In the genomic region with DNA sequence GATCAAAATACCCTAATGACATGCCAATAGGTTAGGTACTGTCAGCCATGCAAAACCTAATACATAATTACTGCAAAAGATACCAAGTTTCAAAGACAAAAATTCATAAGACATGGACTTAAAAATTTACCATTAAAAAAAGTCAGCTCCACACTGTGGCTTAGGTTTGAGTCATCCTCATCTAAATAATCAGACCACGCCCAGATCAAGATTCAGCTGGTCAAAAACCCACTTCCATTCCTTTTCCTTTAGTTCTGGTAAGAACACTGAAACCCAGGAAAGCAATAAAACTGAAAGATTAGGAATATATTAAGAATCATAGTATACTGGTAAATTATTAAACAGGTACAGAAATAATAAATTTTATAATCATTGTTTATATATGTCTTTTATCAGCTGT, we compare ENCODE assay signal across 14 cellular contexts.
DNase-seq lines count a peak whose midpoint lies in the region; ATAC-seq and TF ChIP-seq lines count a peak whose summit lies in the region.
"Had no signal": no experiment of that assay in that cellular context is flagged by ENCODE, and none has a peak within 500 bp of the region (broad histone marks: within the 10 kb centered on the region; RNA-seq: fewer than 3 reads in every experiment).

No MANE protein-coding gene starts in this region.

- POLR2A ChIA-PET in IMR-90 (lab: Charles Lee; ENCODE audit: unreplicated experiment): no interaction called here

- H4K91ac ChIP-seq in IMR-90 (ENCODE audit: insufficient read depth, low read depth, low read length) (no peak overlapping the region), mesenchymal stem cell (ENCODE audit: low read length) (no peak overlapping the region)

- TF ChIP-seq RAD21 in IMR-90 (IDR thresholded peaks at IDR 0.05; ENCODE audit: low read length): no peak

- peaks cover 5% of the 10 kb centered on the region for H3K36me3 ChIP-seq in IMR-90 (ENCODE audit: control insufficient read depth, insufficient read depth, low read length)
- peaks cover 11 to 24% of the 10 kb centered on the region in 2 experiments for H3K36me3 ChIP-seq in mesenchymal stem cell (ENCODE audit: control insufficient read depth in 1 of 2, insufficient read depth in 2 of 2, low read depth in 1 of 2, low read length in 2 of 2)
- H3K36me3 ChIP-seq: thoracic aorta had no signal

- H3K4me3 ChIP-seq in IMR-90 (ENCODE audit: insufficient read depth, low read depth, low read length) (no peak overlapping the region), astrocyte of the spinal cord (ENCODE audit: low read depth, low read length) (no peak overlapping the region), mesenchymal stem cell (ENCODE audit: insufficient read depth in 1 of 2, low read depth in 1 of 2, low read length in 2 of 2) (no peak overlapping the region)
- H3K4me3 ChIP-seq: dorsolateral prefrontal cortex, thoracic aorta had no signal

- H4K20me1 ChIP-seq in IMR-90 (ENCODE audit: insufficient read depth, low read length): no peaks in the 10 kb centered on the region

- no peak overlapping the region for H2AFZ ChIP-seq in IMR-90 (replicated peaks; ENCODE audit: low read length, poor library complexity)
- H2AFZ ChIP-seq in mesenchymal stem cell (ENCODE audit: low read depth, low read length): no peak overlapping the region

- H2BK15ac ChIP-seq in IMR-90 (ENCODE audit: low read depth, low read length): no peak overlapping the region
- no peak overlapping the region for H2BK15ac ChIP-seq in mesenchymal stem cell (ENCODE audit: low read depth, poor library complexity, severe bottlenecking)

- H2BK12ac ChIP-seq in mesenchymal stem cell (ENCODE audit: low read length in 2 of 2): no peak overlapping the region

- H3K18ac ChIP-seq in IMR-90 (ENCODE audit: low read depth, low read length) (no peak overlapping the region), mesenchymal stem cell (ENCODE audit: low read depth in 1 of 2, low read length in 2 of 2) (no peak overlapping the region)

- H2BK120ac ChIP-seq in IMR-90 (ENCODE audit: low read depth, low read length) (no peak overlapping the region), mesenchymal stem cell (ENCODE audit: low read depth, low read length) (no peak overlapping the region)

- no peak overlapping the region for H3K56ac ChIP-seq in IMR-90 (ENCODE audit: extremely low read depth, insufficient read depth, low read length)

- H3K4me2 ChIP-seq in IMR-90 (ENCODE audit: low read depth, low read length) (no peak overlapping the region), mesenchymal stem cell (ENCODE audit: low read length, poor library complexity, severe bottlenecking) (no peak overlapping the region)

- H3K79me1 ChIP-seq in IMR-90 (ENCODE audit: low read depth in 1 of 2, low read length in 2 of 2) (no peaks in the 10 kb centered on the region), mesenchymal stem cell (replicated peaks; ENCODE audit: low read length, poor library complexity, severe bottlenecking) (no peaks in the 10 kb centered on the region)

- H3K9me1 ChIP-seq in IMR-90 (ENCODE audit: insufficient read depth, low read length): no peaks in the 10 kb centered on the region; the same call in 1 of the 2 replicates

- H3K27ac ChIP-seq in IMR-90 (ENCODE audit: insufficient read depth, low read length): no peak overlapping the region
- no peak overlapping the region for H3K27ac ChIP-seq in mesenchymal stem cell (ENCODE audit: low read length, poor library complexity, severe bottlenecking)
- H3K27ac ChIP-seq: dorsolateral prefrontal cortex, thoracic aorta had no signal

- no TSS peak for BruUV-seq in IMR-90 (replicated peaks; lab: Mats Ljungman, UMichigan)

- ATAC-seq in IMR-90 (ENCODE audit: low read depth) (peak; percentile 59; the same call in 1 of the 2 replicates), GM18502 (IDR thresholded peaks at IDR 0.05; ENCODE audit: poor library complexity, unreplicated experiment) (no peak)
- ATAC-seq: naive thymus-derived CD8-positive, alpha-beta T cell had no signal

- no peak for TF ChIP-seq CTCF in IMR-90 (conservative IDR thresholded peaks at IDR 0.05; ENCODE audit: low read depth, low read length)
- no peak for TF ChIP-seq CTCF in astrocyte of the spinal cord (IDR thresholded peaks at IDR 0.05; ENCODE audit: low read depth, low read length)

- H2BK5ac ChIP-seq in IMR-90 (ENCODE audit: low read depth, low read length, poor library complexity, severe bottlenecking) (no peak overlapping the region), mesenchymal stem cell (ENCODE audit: low read depth, low read length, poor library complexity, severe bottlenecking) (no peak overlapping the region)

- H3K4me1 ChIP-seq in IMR-90 (ENCODE audit: control insufficient read depth, insufficient read depth, low read length) (no peaks in the 10 kb centered on the region), mesenchymal stem cell (ENCODE audit: control insufficient read depth, insufficient read depth, low read depth, low read length) (no peaks in the 10 kb centered on the region)

- H2AK5ac ChIP-seq in IMR-90 (ENCODE audit: low read depth, low read length) (no peak overlapping the region), mesenchymal stem cell (ENCODE audit: low read length, severe bottlenecking) (no peak overlapping the region)

- no peak overlapping the region for H4K5ac ChIP-seq in IMR-90 (ENCODE audit: low read depth, low read length)

- WGBS in IMR-90 (ENCODE audit: extremely low coverage in 2 of 2, insufficient read length in 1 of 2), 2 experiments: no CpG with 5 or more reads among the region's 1 CpG
- 90% methylated on average over 1 of the region's 1 CpG for WGBS in mesenchymal stem cell

- no peak overlapping the region for H3K23ac ChIP-seq in IMR-90 (ENCODE audit: low read depth, low read length)
- H3K23ac ChIP-seq in mesenchymal stem cell (ENCODE audit: low read length in 2 of 2): no peak overlapping the region

- dilution Hi-C loops in IMR-90 (cut with HindIII; ENCODE audit: low sequenced_read_pairs, unreplicated experiment): no loop called here

- H4K8ac ChIP-seq in IMR-90 (ENCODE audit: low read depth in 2 of 2, low read length in 2 of 2): no peak overlapping the region
- H4K8ac ChIP-seq in mesenchymal stem cell (ENCODE audit: low read length): no peak overlapping the region

- H3K27me3 ChIP-seq in IMR-90 (ENCODE audit: control insufficient read depth, insufficient read depth, low read length) (no peaks in the 10 kb centered on the region), mesenchymal stem cell (ENCODE audit: control insufficient read depth in 1 of 2, insufficient read depth in 1 of 2, low read length in 2 of 2) (no peaks in the 10 kb centered on the region)
- H3K27me3 ChIP-seq: dorsolateral prefrontal cortex had no signal

- no peak overlapping the region for H2AK9ac ChIP-seq in IMR-90 (replicated peaks; ENCODE audit: low read depth, low read length, poor library complexity)

- CTCF ChIA-PET in IMR-90 (lab: Yijun Ruan, JAX): no interaction called here

- no peak overlapping the region for H3K9ac ChIP-seq in IMR-90 (ENCODE audit: low read depth, low read length)
- H3K9ac ChIP-seq in mesenchymal stem cell (ENCODE audit: low read length): peak overlapping the region; percentile 48

- intact Hi-C loops in IMR-90 (cut with micrococcal nuclease): no loop called here

- H3K4ac ChIP-seq in IMR-90 (ENCODE audit: low read depth, low read length): no peak overlapping the region
- H3K4ac ChIP-seq in mesenchymal stem cell (ENCODE audit: low read depth in 1 of 2, low read length in 2 of 2): no peak overlapping the region

- no peak for TF ChIP-seq POLR2A in IMR-90 (IDR thresholded peaks at IDR 0.05; ENCODE audit: low read depth, low read length)

- in situ Hi-C loops in IMR-90 (cut with MboI; ENCODE audit: low sequenced_read_pairs): no loop called here
- in situ Hi-C loops in astrocyte of the spinal cord (cut with HindIII; ENCODE audit: low sequenced_read_pairs): no loop called here

- H2BK20ac ChIP-seq in IMR-90 (ENCODE audit: low read depth, low read length): no peak overlapping the region

- DNase-seq in ELR (ENCODE audit: low read depth): peak; percentile 65
- DNase-seq in IMR-90: peak; percentile 51
- peak; percentile 37 for DNase-seq in astrocyte of the spinal cord (ENCODE audit: low read depth, low spot score)
- DNase-seq in mesenchymal stem cell: no peak
- no peak for DNase-seq in LoVo (ENCODE audit: low spot score)
- no peak for DNase-seq in activated CD4-positive, alpha-beta T cell treated with anti-CD3 and anti-CD28 coated beads for 4 hours
- DNase-seq: activated B cell treated with CpG ODN at 0.5 μM for 24 hours; activated CD8-positive, alpha-beta memory T cell treated with anti-CD3 and anti-CD28 coated beads, Interleukin-2, amount 50 U/mL, for 4 hours; dorsolateral prefrontal cortex; head of caudate nucleus; naive thymus-derived CD8-positive, alpha-beta T cell; NCI-H1694 had no signal

- H3K9me3 ChIP-seq in IMR-90 (ENCODE audit: control insufficient read depth, insufficient read depth, low read length) (no peaks in the 10 kb centered on the region), mesenchymal stem cell (ENCODE audit: control insufficient read depth, low read length) (no peaks in the 10 kb centered on the region)
- H3K9me3 ChIP-seq: thoracic aorta had no signal

- no peak overlapping the region for H3K14ac ChIP-seq in IMR-90 (replicated peaks; ENCODE audit: low read depth, low read length)
- H3K14ac ChIP-seq in mesenchymal stem cell (ENCODE audit: low read length in 2 of 2): no peak overlapping the region

TF ChIP-seq in IMR-90, 13 proteins besides CTCF, POLR2A, EP300 and RAD21 (continues in another document):
- TF ChIP-seq ELK1 (IDR thresholded peaks at IDR 0.05; ENCODE audit: borderline replicate concordance, low read depth, low read length) (no peak), USF2 (IDR thresholded peaks at IDR 0.05; ENCODE audit: low read depth, low read length) (no peak), MAFK (IDR thresholded peaks at IDR 0.05; ENCODE audit: low read depth, low read length) (no peak), CEBPB (IDR thresholded peaks at IDR 0.05; ENCODE audit: low read depth, low read length) (no peak), MXI1 (IDR thresholded peaks at IDR 0.05; ENCODE audit: borderline replicate concordance, low read depth, low read length) (no peak)

Comparison
In these comparisons a context has a peak if more than half of its experiments do, and no peak if none do; other contexts are left out.
1. DNase-seq: peak in ELR (single experiment), IMR-90 (single experiment) and astrocyte of the spinal cord (single experiment); none in mesenchymal stem cell (single experiment), LoVo (single experiment) and activated CD4-positive, alpha-beta T cell treated with anti-CD3 and anti-CD28 coated beads for 4 hours (0 of 2).